In genomic region chr11:1073261-1073724, GRCh38 we compare ENCODE assay signal across 8 cellular contexts. TPM values are rescaled to one million over a fixed set of nuclear protein-coding genes. Genes with fewer than 3 reads are reported as not detected.
DNase-seq lines count a peak whose midpoint lies in the region; ATAC-seq, FAIRE-seq and TF ChIP-seq lines count a peak whose summit lies in the region.

No MANE protein-coding gene starts in this region.

- peak; percentile 17 for DNase-seq in HCEC 1CT
- peak; percentile 30 for DNase-seq in RCC 7860 (ENCODE audit: low spot score)
- peak; percentile 2 for DNase-seq in globus pallidus (ENCODE audit: low spot score)
- peak; percentile 69 for DNase-seq in renal cortical epithelial cell (ENCODE audit: low read depth)
- DNase-seq in GM10248 (ENCODE audit: extremely low spot score): no peak
- DNase-seq in DMS79 (lab: John Stamatoyannopoulos, UW): no peak
- DNase-seq in COLO829 (ENCODE audit: low spot score): no peak

- FAIRE-seq in RCC 7860 (lab: Jason Lieb, UNC): no peak

- ATAC-seq in HG03460 (IDR thresholded peaks at IDR 0.05; ENCODE audit: unreplicated experiment): no peak

- TF ChIP-seq CTCF in GM10248 (IDR thresholded peaks at IDR 0.05; ENCODE audit: control extremely low read depth, extremely low read depth, low read depth, missing control alignments): no peak

- POLR2A ChIA-PET in GM10248 (lab: Yijun Ruan, JAX): no interaction called here

- CTCF ChIA-PET in GM10248 (lab: Yijun Ruan, JAX): no interaction called here

RNA-seq across cellular contexts. Expression of gene MUC2, which starts 1.4 kb away (rescaled TPM):
- not detected in 2 replicates for total RNA-seq in renal cortical epithelial cell

RNA-seq across cellular contexts. Expression of gene MUC6, which starts 36.8 kb away (rescaled TPM):
- total RNA-seq in renal cortical epithelial cell: not detected in 2 replicates

Comparison
In these comparisons a context has a peak if more than half of its experiments do, and no peak if none do; other contexts are left out.
1. DNase-seq: peak in HCEC 1CT (single experiment), RCC 7860 (single experiment), globus pallidus (single experiment) and renal cortical epithelial cell (single experiment); none in GM10248 (single experiment), DMS79 (single experiment) and COLO829 (single experiment).